Comparison of ENCODE assay signal across 26 cellular contexts in the genomic region with DNA sequence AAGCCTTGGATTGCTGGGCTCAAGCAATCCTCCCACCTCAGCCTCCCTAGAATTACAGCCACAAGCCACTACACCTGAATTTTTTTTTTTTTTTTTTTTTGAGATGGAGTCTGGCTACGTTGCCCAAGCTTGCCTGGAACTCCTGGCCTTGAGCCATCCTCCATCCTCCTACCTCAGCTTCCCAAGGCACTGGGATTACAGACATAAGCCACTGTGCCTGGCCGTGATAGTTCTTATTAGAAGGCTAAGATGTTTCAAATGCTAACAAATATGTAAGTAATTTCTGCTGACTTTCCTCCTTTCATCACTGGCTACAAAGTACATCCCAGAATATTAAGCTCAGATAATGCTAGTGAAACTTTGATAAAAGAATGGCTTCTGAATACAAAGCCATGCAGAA.
"Had no signal": no experiment of that assay in that cellular context is flagged by ENCODE, and none has a peak within 500 bp of the region (broad histone marks: within the 10 kb centered on the region; RNA-seq: fewer than 3 reads in every experiment).

No MANE protein-coding gene starts in this region.

- FAIRE-seq: urothelium cell line had no signal

- H3K27me3 ChIP-seq: stomach, suprapubic skin, thyroid gland, tibial artery, tibial nerve, transverse colon, upper lobe of left lung, upper lobe of right lung, uterus, vagina had no signal

- H3K9me3 ChIP-seq: stomach, suprapubic skin, thoracic aorta, thyroid gland, tibial artery, tibial nerve, transverse colon, upper lobe of left lung, upper lobe of right lung, uterus, vagina had no signal

- DNase-seq: stimulated activated CD4-positive, alpha-beta T cell treated with anti-CD3 and anti-CD28 coated beads, Interleukin-2, amount 100 ng/mL, for 48 hours; stimulated activated CD4-positive, alpha-beta T cell treated with anti-CD3 and anti-CD28 coated beads, Interleukin-4, amount 100 ng/mL, for 1 hour; stimulated activated CD4-positive, alpha-beta T cell treated with anti-CD3 and anti-CD28 coated beads, Interleukin-4, amount 100 ng/mL, for 24 hours; stimulated activated CD4-positive, alpha-beta T cell treated with anti-CD3 and anti-CD28 coated beads, Interleukin-4, amount 100 ng/mL, for 4 hours; stimulated activated CD8-positive, alpha-beta memory T cell treated with anti-CD3 and anti-CD28 coated beads, Interleukin-4, amount 100 ng/mL, for 48 hours; stimulated activated naive B cell treated with anti-CD40 and anti-IgM and Interleukin-4, amounts not matched to agents 10 μg/mL and 1 μg/mL and 100 μg/mL, for 72 hours; stimulated activated naive CD4-positive, alpha-beta T cell; stimulated activated naive CD4-positive, alpha-beta T cell treated with Interleukin-2 at 50 U/mL for 16 hours; stimulated activated naive CD8-positive, alpha-beta T cell treated with anti-CD3 and anti-CD28 coated beads, Interleukin-15, amount 100 ng/mL, for 72 hours; stimulated activated naive CD8-positive, alpha-beta T cell treated with anti-CD3 and anti-CD28 coated beads, Interleukin-15, Interleukin-2, amounts not matched to agents 100 U/mL and 50 U/mL, for 24 hours; stomach; substantia nigra; thyroid gland; tibial artery; transverse colon; trophoblast cell; upper lobe of left lung; upper lobe of right lung; uterus had no signal

- H3K4me1 ChIP-seq: stomach, suprapubic skin, thyroid gland, tibial artery, tibial nerve, transverse colon, upper lobe of left lung, upper lobe of right lung, uterus, vagina had no signal

- H3K36me3 ChIP-seq: stomach, suprapubic skin, thoracic aorta, thyroid gland, tibial artery, tibial nerve, transverse colon, upper lobe of left lung, upper lobe of right lung, uterus, vagina had no signal

- H3K4me3 ChIP-seq: stomach, suprapubic skin, thoracic aorta, thyroid gland, tibial artery, tibial nerve, transverse colon, upper lobe of left lung, upper lobe of right lung, uterus, vagina had no signal

- ATAC-seq: stimulated activated effector memory CD8-positive, alpha-beta T cell treated with anti-CD3 and anti-CD28 coated beads, Interleukin-12 subunit alpha, Interleukin-12 subunit beta, amount 100 ng/mL, for 72 hours; stimulated activated memory B cell treated with anti-CD40 and anti-IgM and Interleukin-4, amounts not matched to agents 10 μg/mL and 1 μg/mL and 100 μg/mL, for 72 hours; stimulated activated naive B cell treated with anti-CD40 and anti-IgM and Interleukin-4, amounts not matched to agents 10 μg/mL and 1 μg/mL and 100 μg/mL, for 72 hours; stimulated activated naive CD8-positive, alpha-beta T cell treated with anti-CD3 and anti-CD28 coated beads, Interleukin-15, amount 100 ng/mL, for 72 hours; stimulated activated naive CD8-positive, alpha-beta T cell treated with anti-CD3 and anti-CD28 coated beads, Interleukin-15, Interleukin-2, amounts not matched to agents 100 U/mL and 50 U/mL, for 24 hours; upper lobe of right lung had no signal

- H3K27ac ChIP-seq: stomach, suprapubic skin, thoracic aorta, thyroid gland, tibial artery, tibial nerve, transverse colon, upper lobe of left lung, upper lobe of right lung, uterus, vagina had no signal
